28 cellular contexts compared by ENCODE assay signal in the genomic region with DNA sequence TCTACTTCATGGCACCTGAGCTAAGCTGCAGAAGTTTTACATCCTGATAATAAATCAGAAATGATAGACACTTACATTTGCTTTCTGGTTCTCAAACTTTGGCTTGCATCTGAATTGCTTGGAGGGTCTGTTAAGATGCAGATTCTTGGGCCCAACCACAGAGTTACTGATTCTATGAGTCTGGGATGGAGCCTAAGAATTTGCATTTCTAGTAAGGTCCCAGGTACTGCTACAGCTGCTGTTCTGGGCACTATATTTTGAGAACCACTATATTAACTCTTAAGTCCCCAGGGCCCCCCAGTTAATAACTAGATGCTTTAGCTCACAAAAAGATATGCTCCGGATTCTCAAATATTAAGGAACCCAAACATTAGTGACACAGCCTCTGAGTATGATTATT.
DNase-seq lines count a peak whose midpoint lies in the region; ATAC-seq and TF ChIP-seq lines count a peak whose summit lies in the region.
"Had no signal": no experiment of that assay in that cellular context is flagged by ENCODE, and none has a peak within 500 bp of the region (broad histone marks: within the 10 kb centered on the region; RNA-seq: fewer than 3 reads in every experiment).

No MANE protein-coding gene starts in this region.

- H3K9ac ChIP-seq in SK-N-SH = no peak overlapping the region
- H3K9ac ChIP-seq in SK-N-MC (ENCODE audit: insufficient read length) = peak overlapping the region; percentile 58
- H3K9ac ChIP-seq in mesenchymal stem cell (ENCODE audit: low read length) = peak overlapping the region; percentile 80

- H3K14ac ChIP-seq in mesenchymal stem cell (ENCODE audit: low read length in 2 of 2) = no peak overlapping the region

- TF ChIP-seq CTCF in SK-N-SH (IDR thresholded peaks at IDR 0.05) = no peak
- no peak for TF ChIP-seq CTCF in suprapubic skin (IDR thresholded peaks at IDR 0.05)

- H3K27ac ChIP-seq in SK-N-SH (ENCODE audit: low read depth in 2 of 2, low read length in 1 of 2) (peak overlapping the region in 1 of 2 experiments; percentile 2; a peak in 1 of 4 replicates), SK-N-MC (peak overlapping the region; percentile 94), mesenchymal stem cell (ENCODE audit: low read length, poor library complexity, severe bottlenecking) (no peak overlapping the region), suprapubic skin (peak overlapping the region; percentile 19)
- H3K27ac ChIP-seq: 22Rv1, right lobe of liver, upper lobe of right lung, WERI-Rb-1 had no signal

- WGBS in SK-N-SH (ENCODE audit: low lambda C conversion rate) = 37% methylated on average over 1 of the region's 1 CpG
- no CpG with 5 or more reads among the region's 1 CpG for WGBS in mesenchymal stem cell
- 70% methylated on average over 1 of the region's 1 CpG for WGBS in suprapubic skin

- H4K8ac ChIP-seq in mesenchymal stem cell (ENCODE audit: low read length) = no peak overlapping the region

- H3K4me2 ChIP-seq in SK-N-SH (peak overlapping the region; percentile 56; the same call in 1 of the 2 replicates), mesenchymal stem cell (ENCODE audit: low read length, poor library complexity, severe bottlenecking) (no peak overlapping the region)

- no peak overlapping the region for H2BK12ac ChIP-seq in mesenchymal stem cell (ENCODE audit: low read length in 2 of 2)

- H2AFZ ChIP-seq in SK-N-SH (ENCODE audit: low read depth) (0 out of 2 replicates have a peak overlapping the region, but pooled peaks have one; percentile 16), mesenchymal stem cell (ENCODE audit: low read depth, low read length) (no peak overlapping the region)

- H3K36me3 ChIP-seq in SK-N-SH (replicated peaks in 1 of 2; ENCODE audit: control insufficient read depth in 1 of 2, insufficient read depth in 2 of 2, low read length in 1 of 2) = peaks cover 0 to 8% of the 10 kb centered on the region in 2 experiments
- no peaks in the 10 kb centered on the region; the same call in 1 of the 2 replicates for H3K36me3 ChIP-seq in SK-N-MC (ENCODE audit: insufficient read depth, low read length)
- no peaks in the 10 kb centered on the region for H3K36me3 ChIP-seq in mesenchymal stem cell (ENCODE audit: control insufficient read depth in 1 of 2, insufficient read depth in 2 of 2, low read depth in 1 of 2, low read length in 2 of 2)
- H3K36me3 ChIP-seq in suprapubic skin = no peaks in the 10 kb centered on the region
- H3K36me3 ChIP-seq: Peyer's patch, right lobe of liver, upper lobe of right lung, WERI-Rb-1 had no signal

- TF ChIP-seq POLR2A in suprapubic skin (IDR thresholded peaks at IDR 0.05) = no peak

- H3K27me3 Mint-ChIP-seq in activated CD4-positive, alpha-beta T cell treated with anti-CD3 and anti-CD28 coated beads, Interleukin-2, amount 10 ng/mL, durations not matched to agents 7 days and 5 days = peaks cover 21% of the 10 kb centered on the region

- TF ChIP-seq EP300 in SK-N-SH (IDR thresholded peaks at IDR 0.05; ENCODE audit: borderline replicate concordance in 1 of 2, low read depth in 1 of 2, low read length in 1 of 2) (no peak), suprapubic skin (IDR thresholded peaks at IDR 0.05) (no peak)

- no peak overlapping the region for H2BK120ac ChIP-seq in mesenchymal stem cell (ENCODE audit: low read depth, low read length)

- POLR2A ChIA-PET in SK-N-SH (lab: Yijun Ruan, JAX) = no interaction called here
- POLR2A ChIA-PET in activated CD4-positive, alpha-beta T cell treated with anti-CD3 and anti-CD28 coated beads, Interleukin-2, amount 10 ng/mL, durations not matched to agents 7 days and 5 days (lab: Charles Lee) = no interaction called here

- no peak overlapping the region for H3K4ac ChIP-seq in mesenchymal stem cell (ENCODE audit: low read depth in 1 of 2, low read length in 2 of 2)

- no peaks in the 10 kb centered on the region for H3K36me3 Mint-ChIP-seq in activated CD4-positive, alpha-beta T cell treated with anti-CD3 and anti-CD28 coated beads, Interleukin-2, amount 10 ng/mL, durations not matched to agents 7 days and 5 days (ENCODE audit: low read depth)

- H4K20me1 ChIP-seq in SK-N-SH (ENCODE audit: insufficient read depth) = no peaks in the 10 kb centered on the region

- H3K9me3 Mint-ChIP-seq in activated CD4-positive, alpha-beta T cell treated with anti-CD3 and anti-CD28 coated beads, Interleukin-2, amount 10 ng/mL, durations not matched to agents 7 days and 5 days = peaks cover 4% of the 10 kb centered on the region

- CTCF ChIA-PET in SK-N-SH (lab: Yijun Ruan, JAX) = interaction anchor here (0.6 to 1.2 kb wide), 2 partner anchors 13 to 1176 kb away, joined by 3 read pairs; no protein-coding TSS in a partner anchor
- CTCF ChIA-PET in activated CD4-positive, alpha-beta T cell treated with anti-CD3 and anti-CD28 coated beads, Interleukin-2, amount 10 ng/mL, durations not matched to agents 7 days and 5 days (lab: Charles Lee) = no interaction called here

- H3K79me1 ChIP-seq in mesenchymal stem cell (replicated peaks; ENCODE audit: low read length, poor library complexity, severe bottlenecking) = no peaks in the 10 kb centered on the region

- DNase-seq in SK-N-SH (no peak), SK-N-MC (ENCODE audit: low read depth, low spot score) (no peak), mesenchymal stem cell (no peak), suprapubic skin (ENCODE audit: low spot score in 2 of 2) (no peak)
- no peak for DNase-seq in activated CD4-positive, alpha-beta T cell treated with anti-CD3 and anti-CD28 coated beads, Interleukin-2, amount 10 ng/mL, durations not matched to agents 7 days and 5 days
- DNase-seq: activated CD4-positive, alpha-beta T cell treated with anti-CD3 and anti-CD28 coated beads for 4 hours; DND-41; hippocampal formation; Kasumi-1; mammary epithelial cell; MV-4-11; NCI-H1436; NCI-H345; nephron progenitor cell; Peyer's patch; right lobe of liver; SHP77 treated with DMSO at 0.1 percent for 48 hours; stimulated activated CD4-positive, alpha-beta T cell treated with anti-CD3 and anti-CD28 coated beads, Interleukin-4, amount 100 ng/mL, for 24 hours; T1000; upper lobe of right lung; WERI-Rb-1 had no signal

- no peak for TF ChIP-seq RAD21 in SK-N-SH (IDR thresholded peaks at IDR 0.05; ENCODE audit: low read length)

- H3K9me3 ChIP-seq in SK-N-SH (peaks cover 7% of the 10 kb centered on the region), SK-N-MC (ENCODE audit: low read depth, low read length) (peaks cover 3% of the 10 kb centered on the region; the same call in 1 of the 2 replicates), mesenchymal stem cell (ENCODE audit: control insufficient read depth, low read length) (peaks cover 33% of the 10 kb centered on the region), suprapubic skin (no peaks in the 10 kb centered on the region)
- H3K9me3 ChIP-seq: Peyer's patch, right lobe of liver had no signal

- H3F3A ChIP-seq in SK-N-SH (replicated peaks; ENCODE audit: insufficient read depth) = peaks cover 6% of the 10 kb centered on the region

- H3K4me3 ChIP-seq in SK-N-SH (ENCODE audit: low read depth in 2 of 2, low read length in 1 of 2) = no peak overlapping the region
- H3K4me3 ChIP-seq in SK-N-MC = peak overlapping the region; percentile 71
- H3K4me3 ChIP-seq in mesenchymal stem cell (ENCODE audit: insufficient read depth in 1 of 2, low read depth in 1 of 2, low read length in 2 of 2) = peak overlapping the region in 1 of 2 experiments; percentile 35
- no peak overlapping the region for H3K4me3 ChIP-seq in suprapubic skin
- H3K4me3 ChIP-seq: Peyer's patch, right lobe of liver, upper lobe of right lung had no signal

- H3K27ac Mint-ChIP-seq in activated CD4-positive, alpha-beta T cell treated with anti-CD3 and anti-CD28 coated beads, Interleukin-2, amount 10 ng/mL, durations not matched to agents 7 days and 5 days = no peak overlapping the region
- H3K27ac Mint-ChIP-seq: activated naive CD4-positive, alpha-beta T cell treated with anti-CD3 and anti-CD28 coated beads, Interleukin-2, amount 50 U/mL, for 24 hours; activated T-helper 17 cell treated with anti-CD3 and anti-CD28 coated beads, Interleukin-2, amount 50 U/mL, for 72 hours; nephron progenitor cell had no signal

- H3K79me2 ChIP-seq in SK-N-SH (ENCODE audit: insufficient read depth) = no peaks in the 10 kb centered on the region

- no peaks in the 10 kb centered on the region for H3K9me2 ChIP-seq in SK-N-SH

- H3K4me3 Mint-ChIP-seq in activated CD4-positive, alpha-beta T cell treated with anti-CD3 and anti-CD28 coated beads, Interleukin-2, amount 10 ng/mL, durations not matched to agents 7 days and 5 days = no peak overlapping the region
- H3K4me3 Mint-ChIP-seq: activated naive CD4-positive, alpha-beta T cell treated with anti-CD3 and anti-CD28 coated beads, Interleukin-2, amount 50 U/mL, for 24 hours; activated T-helper 17 cell treated with anti-CD3 and anti-CD28 coated beads, Interleukin-2, amount 50 U/mL, for 72 hours; nephron progenitor cell had no signal

- H3K27me3 ChIP-seq in SK-N-SH (ENCODE audit: insufficient read depth) (no peaks in the 10 kb centered on the region), mesenchymal stem cell (ENCODE audit: control insufficient read depth in 1 of 2, insufficient read depth in 1 of 2, low read length in 2 of 2) (no peaks in the 10 kb centered on the region), suprapubic skin (no peaks in the 10 kb centered on the region)
- H3K27me3 ChIP-seq: Peyer's patch, right lobe of liver, upper lobe of right lung had no signal

- H3K4me1 ChIP-seq in SK-N-SH (ENCODE audit: control insufficient read depth in 1 of 2, insufficient read depth in 2 of 2, low read depth in 1 of 2, low read length in 1 of 2) = peaks cover 0 to 17% of the 10 kb centered on the region in 2 experiments; a peak in 2 of 4 replicates
- H3K4me1 ChIP-seq in mesenchymal stem cell (ENCODE audit: control insufficient read depth, insufficient read depth, low read depth, low read length) = peaks cover 3% of the 10 kb centered on the region
- H3K4me1 ChIP-seq in suprapubic skin = peaks cover 11% of the 10 kb centered on the region
- H3K4me1 ChIP-seq: Peyer's patch, right lobe of liver had no signal

- no peak overlapping the region for H2BK5ac ChIP-seq in mesenchymal stem cell (ENCODE audit: low read depth, low read length, poor library complexity, severe bottlenecking)

- no peak overlapping the region for H3K23ac ChIP-seq in mesenchymal stem cell (ENCODE audit: low read length in 2 of 2)

- no peak overlapping the region for H3K18ac ChIP-seq in mesenchymal stem cell (ENCODE audit: low read depth in 1 of 2, low read length in 2 of 2)

- ATAC-seq in SK-N-SH treated with all-trans-retinoic acid at 6 μM for 48 hours (no peak), HG03045 (IDR thresholded peaks at IDR 0.05; ENCODE audit: unreplicated experiment) (no peak), HG03097 (IDR thresholded peaks at IDR 0.05; ENCODE audit: low FRiP score, unreplicated experiment) (no peak)
- ATAC-seq: activated T-helper 17 cell treated with anti-CD3 and anti-CD28 coated beads, Interleukin-2, amount 50 U/mL, for 72 hours; HepG2; upper lobe of right lung had no signal

- no peaks in the 10 kb centered on the region for H3K4me1 Mint-ChIP-seq in activated CD4-positive, alpha-beta T cell treated with anti-CD3 and anti-CD28 coated beads, Interleukin-2, amount 10 ng/mL, durations not matched to agents 7 days and 5 days
- H3K4me1 Mint-ChIP-seq: activated naive CD4-positive, alpha-beta T cell treated with anti-CD3 and anti-CD28 coated beads, Interleukin-2, amount 50 U/mL, for 24 hours; activated T-helper 17 cell treated with anti-CD3 and anti-CD28 coated beads, Interleukin-2, amount 50 U/mL, for 72 hours; nephron progenitor cell had no signal

- H2BK15ac ChIP-seq in mesenchymal stem cell (ENCODE audit: low read depth, poor library complexity, severe bottlenecking) = no peak overlapping the region

- no peak overlapping the region for H4K91ac ChIP-seq in mesenchymal stem cell (ENCODE audit: low read length)

- H2AK5ac ChIP-seq in mesenchymal stem cell (ENCODE audit: low read length, severe bottlenecking) = no peak overlapping the region
